8 cellular contexts compared by ENCODE assay signal in genomic region chr1:201982923-201983805, GRCh38.
DNase-seq lines count a peak whose midpoint lies in the region; ATAC-seq and TF ChIP-seq lines count a peak whose summit lies in the region.

No MANE protein-coding gene starts in this region.

- no peaks in the 10 kb centered on the region; the same call in 1 of the 2 replicates for H3K27me3 ChIP-seq in OCI-LY3 (ENCODE audit: low read depth, low read length)
- H3K27me3 ChIP-seq in mucosa of stomach (ENCODE audit: control insufficient read depth, insufficient read depth, low read length), result no peaks in the 10 kb centered on the region

- peak overlapping the region; percentile 9 for H3K27ac ChIP-seq in OCI-LY3 (ENCODE audit: low read length)

- H3K9ac ChIP-seq in OCI-LY3 (ENCODE audit: low read length) (peak overlapping the region; percentile 83), mucosa of stomach (ENCODE audit: low read length) (peak overlapping the region; percentile 79)

- no peaks in the 10 kb centered on the region for H3K36me3 ChIP-seq in OCI-LY3 (replicated peaks; ENCODE audit: low read depth, low read length)
- no peaks in the 10 kb centered on the region for H3K36me3 ChIP-seq in mucosa of stomach (ENCODE audit: control insufficient read depth, insufficient read depth, low read length)

- H3K79me2 ChIP-seq in OCI-LY3 (ENCODE audit: low read length), result peaks cover 27% of the 10 kb centered on the region

- H3K9me3 ChIP-seq in OCI-LY3 (ENCODE audit: insufficient read depth, low read length) (no peaks in the 10 kb centered on the region), mucosa of stomach (ENCODE audit: control insufficient read depth, low read length) (no peaks in the 10 kb centered on the region)

- H3K4me2 ChIP-seq in OCI-LY3 (ENCODE audit: low read length), result peak overlapping the region; percentile 97

- peak overlapping the region; percentile 94 for H3K27ac Mint-ChIP-seq in stimulated activated effector memory CD8-positive, alpha-beta T cell treated with anti-CD3 and anti-CD28 coated beads, Interleukin-12 subunit alpha, Interleukin-12 subunit beta, amount 100 ng/mL, for 72 hours

- DNase-seq in COR-L47 (lab: John Stamatoyannopoulos, UW), result peak; percentile 67
- peak; percentile 42 for DNase-seq in activated T-cell treated with anti-CD3 and anti-CD28 coated beads for 48 hours (ENCODE audit: low read depth)
- DNase-seq in erythroblast (lab: John Stamatoyannopoulos, UW), result peak; percentile 64 to 72
- peak; percentile 33 to 73 for DNase-seq in stimulated activated effector memory CD8-positive, alpha-beta T cell treated with anti-CD3 and anti-CD28 coated beads, Interleukin-12 subunit alpha, Interleukin-12 subunit beta, amount 100 ng/mL, for 72 hours (ENCODE audit: low spot score in 2 of 2)

- peaks cover 17% of the 10 kb centered on the region for H3K4me1 Mint-ChIP-seq in stimulated activated effector memory CD8-positive, alpha-beta T cell treated with anti-CD3 and anti-CD28 coated beads, Interleukin-12 subunit alpha, Interleukin-12 subunit beta, amount 100 ng/mL, for 72 hours

- TF ChIP-seq POLR2A in erythroblast (IDR thresholded peaks at IDR 0.05; ENCODE audit: low read length), result no peak

- TF ChIP-seq CTCF in OCI-LY3 (IDR thresholded peaks at IDR 0.05; ENCODE audit: low read depth, low read length), result no peak

- no peaks in the 10 kb centered on the region for H3K9me3 Mint-ChIP-seq in stimulated activated effector memory CD8-positive, alpha-beta T cell treated with anti-CD3 and anti-CD28 coated beads, Interleukin-12 subunit alpha, Interleukin-12 subunit beta, amount 100 ng/mL, for 72 hours

- peak overlapping the region; percentile 92 for H3K4me3 Mint-ChIP-seq in stimulated activated effector memory CD8-positive, alpha-beta T cell treated with anti-CD3 and anti-CD28 coated beads, Interleukin-12 subunit alpha, Interleukin-12 subunit beta, amount 100 ng/mL, for 72 hours

- peaks cover 11% of the 10 kb centered on the region for H3K4me1 ChIP-seq in OCI-LY3 (ENCODE audit: low read length)
- H3K4me1 ChIP-seq in mucosa of stomach (ENCODE audit: control insufficient read depth, insufficient read depth, low read length), result peaks cover 14% of the 10 kb centered on the region

- H3K36me3 Mint-ChIP-seq in stimulated activated effector memory CD8-positive, alpha-beta T cell treated with anti-CD3 and anti-CD28 coated beads, Interleukin-12 subunit alpha, Interleukin-12 subunit beta, amount 100 ng/mL, for 72 hours, result peaks cover 9% of the 10 kb centered on the region

- ATAC-seq in GM19438 (IDR thresholded peaks at IDR 0.05; ENCODE audit: low read depth, unreplicated experiment) (peak; percentile 58), HG03565 (IDR thresholded peaks at IDR 0.05; ENCODE audit: unreplicated experiment) (peak; percentile 32)
- peak; percentile 83 for ATAC-seq in stimulated activated effector memory CD8-positive, alpha-beta T cell treated with anti-CD3 and anti-CD28 coated beads, Interleukin-12 subunit alpha, Interleukin-12 subunit beta, amount 100 ng/mL, for 72 hours

- H3K4me3 ChIP-seq in OCI-LY3 (ENCODE audit: low read length) (peak overlapping the region; percentile 87), mucosa of stomach (ENCODE audit: low read length) (peak overlapping the region; percentile 80)

- no peaks in the 10 kb centered on the region for H4K20me1 ChIP-seq in OCI-LY3 (ENCODE audit: insufficient read depth, low read length)

- peak overlapping the region; percentile 56 for H2AFZ ChIP-seq in OCI-LY3 (ENCODE audit: low read depth, low read length)

Comparison
In these comparisons a context has a peak if more than half of its experiments do, and no peak if none do; other contexts are left out.
1. Peak in every context shown above with its lines: DNase-seq, ATAC-seq, H3K4me3 ChIP-seq and H3K27ac ChIP-seq.
2. ATAC-seq: peak in every context shown above with its lines; median percentile 83 in stimulated activated effector memory CD8-positive, alpha-beta T cell treated with anti-CD3 and anti-CD28 coated beads, Interleukin-12 subunit alpha, Interleukin-12 subunit beta, amount 100 ng/mL, for 72 hours; 58 in GM19438; 32 in HG03565.